ENCODE assay signal across 3 cellular contexts in the genomic region with DNA sequence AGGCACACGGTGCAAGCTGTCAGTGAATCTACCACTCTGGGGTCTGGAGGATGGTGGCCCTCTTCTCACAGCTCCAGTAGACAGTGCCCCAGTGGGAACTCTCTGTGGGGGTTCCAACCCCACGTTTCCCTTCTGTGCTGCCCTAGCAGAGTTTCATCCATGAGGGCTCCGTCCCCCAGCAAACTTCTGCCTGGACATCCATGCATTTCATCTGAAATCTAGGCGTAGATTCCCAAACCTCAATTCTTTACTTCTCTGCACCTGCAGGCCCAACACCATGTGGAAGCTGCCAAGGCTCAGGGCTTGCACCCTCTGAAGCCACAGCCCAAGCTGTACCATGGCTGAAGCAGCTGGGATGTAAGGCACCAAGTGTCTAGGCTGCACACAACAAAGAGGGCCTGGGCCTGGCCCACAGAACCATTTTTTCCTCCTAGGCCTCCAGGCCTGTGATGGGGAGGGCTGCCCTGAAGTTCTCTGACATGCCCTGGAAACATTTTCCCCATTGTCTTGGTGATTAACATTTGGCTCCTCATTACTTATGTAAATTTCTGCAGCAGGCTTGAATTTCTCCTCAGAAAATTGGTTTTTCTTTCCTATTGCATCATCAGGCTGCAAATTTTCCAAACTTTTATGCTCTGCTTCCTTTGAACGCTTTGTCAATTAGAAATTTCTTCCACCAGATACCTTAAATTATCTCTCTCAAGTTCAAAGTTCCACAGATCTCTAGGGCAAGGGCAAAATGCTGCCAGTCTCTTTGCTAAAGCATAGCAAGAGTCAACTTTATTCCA.
TF ChIP-seq lines count a peak whose summit lies in the region.

No MANE protein-coding gene starts in this region.

TF ChIP-seq in HEK293, 187 proteins besides CTCF, POLR2A, EP300 and RAD21:
- TF ChIP-seq ZNF626 (tag by site-specific recombination; IDR thresholded peaks at IDR 0.05) (0 out of 2 replicates have a peak, but pooled peaks have one; percentile 34), SETDB1 (IDR thresholded peaks at IDR 0.05; ENCODE audit: insufficient read length, low read length) (peak; percentile 88), ZNF585B (tag by site-specific recombination; IDR thresholded peaks at IDR 0.05) (peak; percentile 89)

TF ChIP-seq in GM12878, 131 proteins besides CTCF, POLR2A, EP300 and RAD21:
- peak; percentile 90; the same call in 1 of the 2 replicates for TF ChIP-seq CBX5 (IDR thresholded peaks at IDR 0.05; ENCODE audit: low read depth)
TF ChIP-seq in GM12878: peak in this region for 1; not testable (repeated sequence) for 130.

TF ChIP-seq in HepG2, 621 proteins besides CTCF, POLR2A, EP300 and RAD21:
- peak; percentile 77 for TF ChIP-seq ZFP36 (IDR thresholded peaks at IDR 0.05; ENCODE audit: borderline replicate concordance, low read depth, low read length, partially characterized antibody)
- peak; percentile 53; the same call in 1 of the 2 replicates for TF ChIP-seq TOPORS (CRISPR knock-in tag; IDR thresholded peaks at IDR 0.05)
- TF ChIP-seq SETDB1 (CRISPR knock-in tag; IDR thresholded peaks at IDR 0.05; ENCODE audit: borderline replicate concordance): 0 out of 2 replicates have a peak, but pooled peaks have one; percentile 60
- TF ChIP-seq ZNF280B (CRISPR knock-in tag; IDR thresholded peaks at IDR 0.05; ENCODE audit: borderline replicate concordance): peak; percentile 88; the same call in 1 of the 2 replicates
- TF ChIP-seq ZNF280D (CRISPR knock-in tag; IDR thresholded peaks at IDR 0.05): peak; percentile 84
